Comparison of ENCODE assay signal across 24 cellular contexts in genomic region chr22:37262346-37262745, GRCh38. TPM values are rescaled to one million over a fixed set of nuclear protein-coding genes. Genes with fewer than 3 reads are reported as not detected.
DNase-seq lines count a peak whose midpoint lies in the region; ATAC-seq and TF ChIP-seq lines count a peak whose summit lies in the region.
"Had no signal": no experiment of that assay in that cellular context is flagged by ENCODE, and none has a peak within 500 bp of the region (broad histone marks: within the 10 kb centered on the region; RNA-seq: fewer than 3 reads in every experiment).

No MANE protein-coding gene starts in this region.

- intact Hi-C loops in upper lobe of right lung (cut with DNase I) = no loop called here

- no peak overlapping the region for H3K4me3 Mint-ChIP-seq in activated naive CD4-positive, alpha-beta T cell treated with anti-CD3 and anti-CD28 coated beads, Interleukin-2, amount 10 ng/mL, durations not matched to agents 7 days and 5 days
- no peak overlapping the region for H3K4me3 Mint-ChIP-seq in activated T-helper 17 cell treated with anti-CD3 and anti-CD28 coated beads, Interleukin-2, amount 50 U/mL, for 72 hours
- H3K4me3 Mint-ChIP-seq in T-cell = no peak overlapping the region
- H3K4me3 Mint-ChIP-seq: B cell had no signal

- no peak for TF ChIP-seq CTCF in upper lobe of right lung (IDR thresholded peaks at IDR 0.05)

- POLR2A ChIA-PET in T-cell (lab: Charles Lee) = no interaction called here

- H3K27ac Mint-ChIP-seq in activated naive CD4-positive, alpha-beta T cell treated with anti-CD3 and anti-CD28 coated beads, Interleukin-2, amount 10 ng/mL, durations not matched to agents 7 days and 5 days = no peak overlapping the region
- no peak overlapping the region for H3K27ac Mint-ChIP-seq in activated naive CD4-positive, alpha-beta T cell treated with anti-CD3 and anti-CD28 coated beads, Interleukin-2, amount 50 U/mL, for 72 hours
- peak overlapping the region; percentile 13 for H3K27ac Mint-ChIP-seq in activated T-helper 17 cell treated with anti-CD3 and anti-CD28 coated beads, Interleukin-2, amount 50 U/mL, for 72 hours
- H3K27ac Mint-ChIP-seq in T-cell = peak overlapping the region in 1 of 2 donors; percentile 43

- H3K36me3 Mint-ChIP-seq in activated naive CD4-positive, alpha-beta T cell treated with anti-CD3 and anti-CD28 coated beads, Interleukin-2, amount 10 ng/mL, durations not matched to agents 7 days and 5 days = peaks cover 7% of the 10 kb centered on the region
- peaks cover 0 to 9% of the 10 kb centered on the region in 2 donors for H3K36me3 Mint-ChIP-seq in activated naive CD4-positive, alpha-beta T cell treated with anti-CD3 and anti-CD28 coated beads, Interleukin-2, amount 50 U/mL, for 72 hours
- H3K36me3 Mint-ChIP-seq in activated T-helper 17 cell treated with anti-CD3 and anti-CD28 coated beads, Interleukin-2, amount 50 U/mL, for 72 hours (ENCODE audit: low read depth) = no peaks in the 10 kb centered on the region
- no peaks in the 10 kb centered on the region for H3K36me3 Mint-ChIP-seq in T-cell

- H3K9me3 Mint-ChIP-seq in activated naive CD4-positive, alpha-beta T cell treated with anti-CD3 and anti-CD28 coated beads, Interleukin-2, amount 10 ng/mL, durations not matched to agents 7 days and 5 days = peaks cover 16% of the 10 kb centered on the region
- H3K9me3 Mint-ChIP-seq in activated naive CD4-positive, alpha-beta T cell treated with anti-CD3 and anti-CD28 coated beads, Interleukin-2, amount 50 U/mL, for 72 hours = peaks cover 0 to 4% of the 10 kb centered on the region in 2 donors
- H3K9me3 Mint-ChIP-seq in activated T-helper 17 cell treated with anti-CD3 and anti-CD28 coated beads, Interleukin-2, amount 50 U/mL, for 72 hours = no peaks in the 10 kb centered on the region
- no peaks in the 10 kb centered on the region for H3K9me3 Mint-ChIP-seq in T-cell

- H3K9me3 ChIP-seq in upper lobe of right lung = no peaks in the 10 kb centered on the region
- H3K9me3 ChIP-seq: HAP-1 had no signal

- ATAC-seq in activated naive CD4-positive, alpha-beta T cell treated with anti-CD3 and anti-CD28 coated beads, Interleukin-2, amount 50 U/mL, for 72 hours = no peak
- no peak for ATAC-seq in activated T-helper 17 cell treated with anti-CD3 and anti-CD28 coated beads, Interleukin-2, amount 50 U/mL, for 72 hours (replicated peaks)
- ATAC-seq in upper lobe of right lung (no peak), T-cell (replicated peaks in 1 of 4) (no peak)
- ATAC-seq: A549, Panc1 had no signal

- H3K27me3 Mint-ChIP-seq in activated naive CD4-positive, alpha-beta T cell treated with anti-CD3 and anti-CD28 coated beads, Interleukin-2, amount 10 ng/mL, durations not matched to agents 7 days and 5 days = peaks cover 55% of the 10 kb centered on the region
- no peaks in the 10 kb centered on the region for H3K27me3 Mint-ChIP-seq in activated T-helper 17 cell treated with anti-CD3 and anti-CD28 coated beads, Interleukin-2, amount 50 U/mL, for 72 hours
- H3K27me3 Mint-ChIP-seq in T-cell = peaks cover 0 to 1% of the 10 kb centered on the region in 2 donors
- H3K27me3 Mint-ChIP-seq: B cell had no signal

- no peaks in the 10 kb centered on the region for H3K36me3 ChIP-seq in upper lobe of right lung
- H3K36me3 ChIP-seq: HAP-1, SJSA1 had no signal

- peaks cover 28% of the 10 kb centered on the region for H3K4me1 Mint-ChIP-seq in activated naive CD4-positive, alpha-beta T cell treated with anti-CD3 and anti-CD28 coated beads, Interleukin-2, amount 10 ng/mL, durations not matched to agents 7 days and 5 days
- H3K4me1 Mint-ChIP-seq in activated T-helper 17 cell treated with anti-CD3 and anti-CD28 coated beads, Interleukin-2, amount 50 U/mL, for 72 hours = peaks cover 20% of the 10 kb centered on the region
- peaks cover 27 to 35% (median 27%) of the 10 kb centered on the region in 3 donors for H3K4me1 Mint-ChIP-seq in T-cell

- no peak overlapping the region for H3K27ac ChIP-seq in upper lobe of right lung
- H3K27ac ChIP-seq: A549, GM23248, HL-60, SJSA1 had no signal

- H3K4me1 ChIP-seq in upper lobe of right lung = peaks cover 8% of the 10 kb centered on the region
- H3K4me1 ChIP-seq: HAP-1 had no signal

- peak; percentile 13 for DNase-seq in activated naive CD4-positive, alpha-beta T cell treated with anti-CD3 and anti-CD28 coated beads, Interleukin-2, amount 10 ng/mL, durations not matched to agents 7 days and 5 days
- DNase-seq in activated naive CD4-positive, alpha-beta T cell treated with anti-CD3 and anti-CD28 coated beads, Interleukin-2, amount 50 U/mL, for 72 hours (ENCODE audit: low spot score in 2 of 2) = no peak
- DNase-seq in islet precursor cell (peak; percentile 22), upper lobe of right lung (peak; percentile 25), NCI-H2029 (lab: John Stamatoyannopoulos, UW) (no peak), T-cell (no peak)
- DNase-seq: DMS53, GDM1, GM23248, KG1, NCI-H1092 treated with DMSO at 0.1 percent for 48 hours, NCI-H146, NCI-H2029 treated with DMSO at 0.1 percent for 48 hours, NCI-H226, NCI-H510A treated with DMSO at 0.1 percent for 48 hours, NCI-H774 had no signal

- H3K4me3 ChIP-seq in upper lobe of right lung = no peak overlapping the region
- H3K4me3 ChIP-seq: A549, GM23248, HAP-1, SJSA1 had no signal

- CTCF ChIA-PET in activated naive CD4-positive, alpha-beta T cell treated with anti-CD3 and anti-CD28 coated beads, Interleukin-2, amount 10 ng/mL, durations not matched to agents 7 days and 5 days (lab: Charles Lee) = interaction anchor here (0.6 to 5.3 kb wide), 4 partner anchors 10 to 218 kb away, joined by 5 to 134 read pairs (median 20); partner anchors contain the start of gene RAC2
- CTCF ChIA-PET in T-cell (lab: Charles Lee) = interaction anchor here (0.6 to 4.7 kb wide), 4 partner anchors 14 to 126 kb away, joined by 3 to 63 read pairs (median 20); partner anchors contain the start of gene RAC2 (in 1 of the 2)

- H3K27me3 ChIP-seq in upper lobe of right lung = peaks cover 8% of the 10 kb centered on the region
- H3K27me3 ChIP-seq: SJSA1 had no signal

RNA-seq across cellular contexts. Expression of gene RAC2, which starts 18.3 kb away (rescaled TPM):
- total RNA-seq in activated naive CD4-positive, alpha-beta T cell treated with anti-CD3 and anti-CD28 coated beads, Interleukin-2, amount 50 U/mL, for 72 hours = 100 to 1,000 TPM; 655 to 769 TPM
- total RNA-seq in activated T-helper 17 cell treated with anti-CD3 and anti-CD28 coated beads, Interleukin-2, amount 50 U/mL, for 72 hours = 1,000 to 10,000 TPM in 1 of 2 donors, 100 to 1,000 TPM in 1; 674 to 1,069 TPM
- total RNA-seq in upper lobe of right lung = 107 TPM
- 100 to 1,000 TPM; 353 to 413 (median 385) TPM for total RNA-seq in T-cell

RNA-seq across cellular contexts. Expression of gene CYTH4, which starts 20.0 kb away (rescaled TPM):
- total RNA-seq in activated naive CD4-positive, alpha-beta T cell treated with anti-CD3 and anti-CD28 coated beads, Interleukin-2, amount 50 U/mL, for 72 hours = 10 to 100 TPM; 60.7 to 69.7 TPM
- total RNA-seq in activated T-helper 17 cell treated with anti-CD3 and anti-CD28 coated beads, Interleukin-2, amount 50 U/mL, for 72 hours = 100 to 1,000 TPM in 1 of 2 donors, 10 to 100 TPM in 1; 53.7 to 124 TPM
- total RNA-seq in upper lobe of right lung = 37.9 TPM
- total RNA-seq in T-cell = 100 to 1,000 TPM; 146 to 181 (median 151) TPM
- total RNA-seq: GM23248, HT-29 had no signal

RNA-seq across cellular contexts. Expression of gene SSTR3, which starts 50.1 kb away (rescaled TPM):
- total RNA-seq in activated naive CD4-positive, alpha-beta T cell treated with anti-CD3 and anti-CD28 coated beads, Interleukin-2, amount 50 U/mL, for 72 hours = 10 to 100 TPM in 1 of 2 donors, 1 to 10 TPM in 1; 5.2 to 28.1 TPM
- total RNA-seq in activated T-helper 17 cell treated with anti-CD3 and anti-CD28 coated beads, Interleukin-2, amount 50 U/mL, for 72 hours = 10 to 100 TPM in 1 of 2 donors, 1 to 10 TPM in 1; 2.6 to 16.2 TPM
- total RNA-seq in upper lobe of right lung = not detected
- total RNA-seq in T-cell = 1 to 10 TPM; 4.6 to 8.7 (median 5.3) TPM
- total RNA-seq: GM23248, HT-29, SJSA1 had no signal

Comparison
In these comparisons a context has a peak if more than half of its experiments do, and no peak if none do; other contexts are left out.
1. DNase-seq: peak in activated naive CD4-positive, alpha-beta T cell treated with anti-CD3 and anti-CD28 coated beads, Interleukin-2, amount 10 ng/mL, durations not matched to agents 7 days and 5 days (single experiment), islet precursor cell (single experiment) and upper lobe of right lung (single experiment); none in activated naive CD4-positive, alpha-beta T cell treated with anti-CD3 and anti-CD28 coated beads, Interleukin-2, amount 50 U/mL, for 72 hours (0 of 2), NCI-H2029 (single experiment) and T-cell (0 of 34).